15 cellular contexts compared by ENCODE assay signal in genomic region chr19:35261356-35262100, GRCh38. TPM values are rescaled to one million over a fixed set of nuclear protein-coding genes. Genes with fewer than 3 reads are reported as not detected.
DNase-seq lines count a peak whose midpoint lies in the region; ATAC-seq and TF ChIP-seq lines count a peak whose summit lies in the region.
"Had no signal": no experiment of that assay in that cellular context is flagged by ENCODE, and none has a peak within 500 bp of the region (broad histone marks: within the 10 kb centered on the region; RNA-seq: fewer than 3 reads in every experiment).

No MANE protein-coding gene starts in this region.

- no peak overlapping the region; the same call in 1 of the 2 replicates for H3K14ac ChIP-seq in H9 (ENCODE audit: insufficient read depth, low read length)

- no CpG with 5 or more reads among the region's 12 CpGs for WGBS in H9 (ENCODE audit: extremely low coverage, insufficient read length, low lambda C conversion rate)

- no peak overlapping the region for H3K27ac ChIP-seq in H9 (ENCODE audit: insufficient read length, low read depth, low read length)
- peak overlapping the region; percentile 44 for H3K27ac ChIP-seq in angular gyrus (ENCODE audit: low read depth, low read length)
- H3K27ac ChIP-seq: thyroid gland had no signal

- H3K23me2 ChIP-seq in H9 (ENCODE audit: insufficient read length, low read depth, low read length, poor library complexity, severe bottlenecking) = no peaks in the 10 kb centered on the region

- no peaks in the 10 kb centered on the region for H3K27me3 ChIP-seq in H9 (ENCODE audit: insufficient read depth, low read length)
- H3K27me3 ChIP-seq: thyroid gland had no signal

- H3K79me1 ChIP-seq in H9 (ENCODE audit: insufficient read depth, low read depth, low read length, poor library complexity, severe bottlenecking) = no peaks in the 10 kb centered on the region

- no peak overlapping the region for H2BK5ac ChIP-seq in H9 (ENCODE audit: insufficient read length, low read length)

- no peak overlapping the region for H3K27ac Mint-ChIP-seq in activated CD4-positive, alpha-beta T cell treated with anti-CD3 and anti-CD28 coated beads for 36 hours
- no peak overlapping the region for H3K27ac Mint-ChIP-seq in activated CD4-positive, alpha-beta T cell treated with anti-CD3 and anti-CD28 coated beads, Interleukin-2, amount 10 ng/mL, durations not matched to agents 7 days and 5 days
- peak overlapping the region in 1 of 3 experiments; percentile 55; a peak in 1 of 7 replicates for H3K27ac Mint-ChIP-seq in H9
- H3K27ac Mint-ChIP-seq: dendritic cell treated with granulocyte-macrophage colony-stimulating factor and Interleukin-4, amounts not matched to agents 40 ng/mL and 50 ng/mL, for 4 days had no signal

- no peak overlapping the region for H3K9ac ChIP-seq in H9 (ENCODE audit: extremely low read depth, insufficient read length, low read length)

- peaks cover 28% of the 10 kb centered on the region for H3K4me1 Mint-ChIP-seq in activated CD4-positive, alpha-beta T cell treated with anti-CD3 and anti-CD28 coated beads for 36 hours
- H3K4me1 Mint-ChIP-seq in activated CD4-positive, alpha-beta T cell treated with anti-CD3 and anti-CD28 coated beads, Interleukin-2, amount 10 ng/mL, durations not matched to agents 7 days and 5 days = peaks cover 35% of the 10 kb centered on the region
- peaks cover 16% of the 10 kb centered on the region in 2 experiments for H3K4me1 Mint-ChIP-seq in H9

- H2BK15ac ChIP-seq in H9 (ENCODE audit: low read depth, low read length) = no peak overlapping the region

- no peaks in the 10 kb centered on the region for H3K79me2 ChIP-seq in H9 (ENCODE audit: insufficient read depth, low read length)

- peaks cover 12% of the 10 kb centered on the region for H3K36me3 Mint-ChIP-seq in activated CD4-positive, alpha-beta T cell treated with anti-CD3 and anti-CD28 coated beads for 36 hours (ENCODE audit: low read depth)
- peaks cover 12% of the 10 kb centered on the region for H3K36me3 Mint-ChIP-seq in activated CD4-positive, alpha-beta T cell treated with anti-CD3 and anti-CD28 coated beads, Interleukin-2, amount 10 ng/mL, durations not matched to agents 7 days and 5 days (ENCODE audit: low read depth)
- H3K36me3 Mint-ChIP-seq in H9 (ENCODE audit: insufficient read depth in 1 of 3, low read depth in 3 of 3) = peaks cover 26 to 86% (median 80%) of the 10 kb centered on the region in 3 experiments
- H3K36me3 Mint-ChIP-seq: activated naive CD4-positive, alpha-beta T cell treated with anti-CD3 and anti-CD28 coated beads, Interleukin-2, amount 50 U/mL, for 72 hours had no signal

- no peak overlapping the region for H3K4ac ChIP-seq in H9 (ENCODE audit: low read depth, low read length)

- POLR2A ChIA-PET in activated CD4-positive, alpha-beta T cell treated with anti-CD3 and anti-CD28 coated beads for 36 hours (lab: Charles Lee) = no interaction called here
- POLR2A ChIA-PET in activated CD4-positive, alpha-beta T cell treated with anti-CD3 and anti-CD28 coated beads, Interleukin-2, amount 10 ng/mL, durations not matched to agents 7 days and 5 days (lab: Charles Lee) = no interaction called here

- H2BK120ac ChIP-seq in H9 (ENCODE audit: low read depth, low read length, poor library complexity, severe bottlenecking) = no peak overlapping the region

- no peak overlapping the region for H2BK20ac ChIP-seq in H9 (ENCODE audit: low read depth, low read length, poor library complexity, severe bottlenecking)

- H2BK12ac ChIP-seq in H9 (ENCODE audit: insufficient read length, low read depth, low read length) = no peak overlapping the region

- H3K4me1 ChIP-seq in H9 (ENCODE audit: insufficient read depth, low read length) = no peaks in the 10 kb centered on the region

- H3K56ac ChIP-seq in H9 (ENCODE audit: insufficient read length, low read depth, low read length) = no peak overlapping the region

- DNase-seq in activated CD4-positive, alpha-beta T cell treated with anti-CD3 and anti-CD28 coated beads for 36 hours = peak; percentile 8
- DNase-seq in activated CD4-positive, alpha-beta T cell treated with anti-CD3 and anti-CD28 coated beads, Interleukin-2, amount 10 ng/mL, durations not matched to agents 7 days and 5 days = no peak
- DNase-seq in H9 (peak; percentile 18), SHP77 treated with DMSO at 0.1 percent for 48 hours (lab: John Stamatoyannopoulos, UW) (no peak), GM19238 (ENCODE audit: insufficient read length, low spot score) (no peak)
- peak; percentile 23 for DNase-seq in stimulated activated CD8-positive, alpha-beta memory T cell treated with anti-CD3 and anti-CD28 coated beads, Interleukin-4, amount 100 ng/mL, for 48 hours
- DNase-seq: EL, NCI-H226, RPMI8226 had no signal

- no peaks in the 10 kb centered on the region for H3K27me3 Mint-ChIP-seq in activated CD4-positive, alpha-beta T cell treated with anti-CD3 and anti-CD28 coated beads for 36 hours
- no peaks in the 10 kb centered on the region for H3K27me3 Mint-ChIP-seq in activated CD4-positive, alpha-beta T cell treated with anti-CD3 and anti-CD28 coated beads, Interleukin-2, amount 10 ng/mL, durations not matched to agents 7 days and 5 days
- H3K27me3 Mint-ChIP-seq in H9 (ENCODE audit: low read depth) = no peaks in the 10 kb centered on the region

- TF ChIP-seq CTCF in H9 (conservative IDR thresholded peaks at IDR 0.05) = no peak

- no peak overlapping the region for H4K5ac ChIP-seq in H9 (ENCODE audit: insufficient read length, low read depth, low read length)

- H4K8ac ChIP-seq in H9 (replicated peaks; ENCODE audit: insufficient read length, low read depth, low read length) = no peak overlapping the region

- no peaks in the 10 kb centered on the region for H3K9me3 ChIP-seq in H9 (ENCODE audit: control insufficient read depth, low read depth, low read length)
- H3K9me3 ChIP-seq: mucosa of descending colon, thyroid gland had no signal

- ATAC-seq in activated CD4-positive, alpha-beta T cell treated with anti-CD3 and anti-CD28 coated beads for 36 hours = no peak
- ATAC-seq in GM19467 (IDR thresholded peaks at IDR 0.05; ENCODE audit: unreplicated experiment) = no peak
- ATAC-seq: activated naive CD4-positive, alpha-beta T cell treated with anti-CD3 and anti-CD28 coated beads, Interleukin-2, amount 50 U/mL, for 72 hours; mucosa of descending colon had no signal

- H3K4me2 ChIP-seq in H9 (ENCODE audit: insufficient read depth, insufficient read length, low read length) = no peak overlapping the region

- H3T11ph ChIP-seq in H9 (ENCODE audit: low read length) = no peak overlapping the region

- H4K91ac ChIP-seq in H9 (ENCODE audit: insufficient read length, low read depth, low read length) = no peak overlapping the region

- H3K4me3 Mint-ChIP-seq in activated CD4-positive, alpha-beta T cell treated with anti-CD3 and anti-CD28 coated beads for 36 hours = no peak overlapping the region
- H3K4me3 Mint-ChIP-seq in activated CD4-positive, alpha-beta T cell treated with anti-CD3 and anti-CD28 coated beads, Interleukin-2, amount 10 ng/mL, durations not matched to agents 7 days and 5 days = no peak overlapping the region
- H3K4me3 Mint-ChIP-seq in H9 = no peak overlapping the region
- H3K4me3 Mint-ChIP-seq: dendritic cell treated with granulocyte-macrophage colony-stimulating factor and Interleukin-4, amounts not matched to agents 40 ng/mL and 50 ng/mL, for 4 days had no signal

- H2AK5ac ChIP-seq in H9 (ENCODE audit: insufficient read length, low read length) = no peak overlapping the region

- H3K9me3 Mint-ChIP-seq in activated CD4-positive, alpha-beta T cell treated with anti-CD3 and anti-CD28 coated beads for 36 hours (ENCODE audit: low read depth) = no peaks in the 10 kb centered on the region
- no peaks in the 10 kb centered on the region for H3K9me3 Mint-ChIP-seq in activated CD4-positive, alpha-beta T cell treated with anti-CD3 and anti-CD28 coated beads, Interleukin-2, amount 10 ng/mL, durations not matched to agents 7 days and 5 days
- no peaks in the 10 kb centered on the region for H3K9me3 Mint-ChIP-seq in H9
- H3K9me3 Mint-ChIP-seq: activated naive CD4-positive, alpha-beta T cell treated with anti-CD3 and anti-CD28 coated beads, Interleukin-2, amount 50 U/mL, for 72 hours; dendritic cell treated with granulocyte-macrophage colony-stimulating factor and Interleukin-4, amounts not matched to agents 40 ng/mL and 50 ng/mL, for 4 days had no signal

- no peaks in the 10 kb centered on the region for H4K20me1 ChIP-seq in H9 (ENCODE audit: control insufficient read depth, insufficient read depth, insufficient read length)

- intact Hi-C loops in activated CD4-positive, alpha-beta T cell treated with anti-CD3 and anti-CD28 coated beads for 36 hours (cut with DNase I, micrococcal nuclease) = no loop called here

- no peak overlapping the region for H2AFZ ChIP-seq in H9 (ENCODE audit: low read length)

- H3K18ac ChIP-seq in H9 (ENCODE audit: insufficient read length, low read depth, low read length) = no peak overlapping the region

- CTCF ChIA-PET in activated CD4-positive, alpha-beta T cell treated with anti-CD3 and anti-CD28 coated beads for 36 hours (lab: Charles Lee) = no interaction called here
- CTCF ChIA-PET in activated CD4-positive, alpha-beta T cell treated with anti-CD3 and anti-CD28 coated beads, Interleukin-2, amount 10 ng/mL, durations not matched to agents 7 days and 5 days (lab: Charles Lee) = interaction anchor here (1.1 to 1.2 kb wide), 2 partner anchors 10 to 233 kb away, joined by 3 to 5 read pairs; no protein-coding TSS in a partner anchor

- no peak overlapping the region for H3K23ac ChIP-seq in H9 (ENCODE audit: insufficient read length, low read depth, low read length)

RNA-seq across cellular contexts. Expression of gene USF2, which starts 7.2 kb away (rescaled TPM):
- total RNA-seq in activated CD4-positive, alpha-beta T cell treated with anti-CD3 and anti-CD28 coated beads for 36 hours = 100 to 1,000 TPM; 116 to 154 TPM
- 100 to 1,000 TPM; 150 to 162 TPM for total RNA-seq in activated CD4-positive, alpha-beta T cell treated with anti-CD3 and anti-CD28 coated beads, Interleukin-2, amount 10 ng/mL, durations not matched to agents 7 days and 5 days
- total RNA-seq in H9 (2021) = 113 and 123 TPM in 2 replicates

RNA-seq across cellular contexts. Expression of gene LSR, which starts 12.7 kb away (rescaled TPM):
- total RNA-seq in activated CD4-positive, alpha-beta T cell treated with anti-CD3 and anti-CD28 coated beads for 36 hours = 10 to 100 TPM; 10.0 to 12.2 TPM
- total RNA-seq in activated CD4-positive, alpha-beta T cell treated with anti-CD3 and anti-CD28 coated beads, Interleukin-2, amount 10 ng/mL, durations not matched to agents 7 days and 5 days = 1 to 10 TPM; 3.5 to 3.6 TPM
- 151 and 152 TPM in 2 replicates for total RNA-seq in H9 (2021)

RNA-seq across cellular contexts. Expression of gene HAMP, which starts 20.8 kb away (rescaled TPM):
- under 1 TPM; 0.25 to 0.30 TPM for total RNA-seq in activated CD4-positive, alpha-beta T cell treated with anti-CD3 and anti-CD28 coated beads for 36 hours
- total RNA-seq in activated CD4-positive, alpha-beta T cell treated with anti-CD3 and anti-CD28 coated beads, Interleukin-2, amount 10 ng/mL, durations not matched to agents 7 days and 5 days = 1 to 10 TPM in 1 of 2 experiments, under 1 TPM in 1; 0.92 to 1.2 TPM
- 0.52 and 0.83 TPM in 2 replicates for total RNA-seq in H9 (2021)
- total RNA-seq: mucosa of descending colon, thyroid gland had no signal

RNA-seq across cellular contexts. Expression of gene MAG, which starts 30.4 kb away (rescaled TPM):
- total RNA-seq in activated CD4-positive, alpha-beta T cell treated with anti-CD3 and anti-CD28 coated beads for 36 hours = under 1 TPM; 0.19 to 0.34 TPM
- not detected for total RNA-seq in activated CD4-positive, alpha-beta T cell treated with anti-CD3 and anti-CD28 coated beads, Interleukin-2, amount 10 ng/mL, durations not matched to agents 7 days and 5 days
- 0.13 TPM in 1 of 2 replicates, not detected in the other for total RNA-seq in H9 (2021)

RNA-seq across cellular contexts. Expression of gene FAM187B, which starts 33.0 kb away (rescaled TPM):
- total RNA-seq in activated CD4-positive, alpha-beta T cell treated with anti-CD3 and anti-CD28 coated beads for 36 hours = not detected
- total RNA-seq in activated CD4-positive, alpha-beta T cell treated with anti-CD3 and anti-CD28 coated beads, Interleukin-2, amount 10 ng/mL, durations not matched to agents 7 days and 5 days = not detected
- not detected in 2 replicates for total RNA-seq in H9 (2021)
- total RNA-seq: activated naive CD4-positive, alpha-beta T cell treated with anti-CD3 and anti-CD28 coated beads, Interleukin-2, amount 50 U/mL, for 72 hours; mucosa of descending colon had no signal

Comparison
In these comparisons a context has a peak if more than half of its experiments do, and no peak if none do; other contexts are left out.
1. DNase-seq: peak in activated CD4-positive, alpha-beta T cell treated with anti-CD3 and anti-CD28 coated beads for 36 hours (single experiment), H9 (single experiment) and stimulated activated CD8-positive, alpha-beta memory T cell treated with anti-CD3 and anti-CD28 coated beads, Interleukin-4, amount 100 ng/mL, for 48 hours (single experiment); none in activated CD4-positive, alpha-beta T cell treated with anti-CD3 and anti-CD28 coated beads, Interleukin-2, amount 10 ng/mL, durations not matched to agents 7 days and 5 days (single experiment), SHP77 treated with DMSO at 0.1 percent for 48 hours (single experiment) and GM19238 (single experiment).
2. RNA of gene LSR, which starts 12.7 kb away (total RNA-seq): 151 to 152 TPM in H9; 10.0 to 12.2 TPM in activated CD4-positive, alpha-beta T cell treated with anti-CD3 and anti-CD28 coated beads for 36 hours and 3.5 to 3.6 TPM in activated CD4-positive, alpha-beta T cell treated with anti-CD3 and anti-CD28 coated beads, Interleukin-2, amount 10 ng/mL, durations not matched to agents 7 days and 5 days; every median in the first group is over 10 times any median in the second.